In the genomic region with DNA sequence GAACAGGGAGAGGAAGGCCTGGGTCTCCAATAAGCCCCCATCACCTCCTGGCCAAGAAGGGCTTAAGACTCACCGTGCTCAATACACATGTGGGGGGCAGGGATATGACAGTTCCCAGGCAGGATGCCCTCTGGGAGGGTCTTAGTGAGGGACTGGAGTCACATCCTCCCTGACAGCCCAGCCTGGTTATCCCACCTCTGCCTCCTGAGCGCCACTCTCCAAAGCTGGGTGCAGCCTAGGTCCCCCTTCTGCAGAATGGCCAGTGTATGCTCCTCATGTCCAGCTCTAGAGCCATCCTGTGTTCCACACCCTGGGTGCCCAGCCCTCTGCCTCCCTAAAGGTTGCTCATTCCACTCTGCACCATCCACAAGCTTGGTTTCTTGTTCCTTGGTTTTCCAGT, we compare ENCODE assay signal across 9 cellular contexts. TPM values are rescaled to one million over a fixed set of nuclear protein-coding genes. Genes with fewer than 3 reads are reported as not detected.
DNase-seq lines count a peak whose midpoint lies in the region; ATAC-seq and TF ChIP-seq lines count a peak whose summit lies in the region.
"Had no signal": no experiment of that assay in that cellular context is flagged by ENCODE, and none has a peak within 500 bp of the region (broad histone marks: within the 10 kb centered on the region; RNA-seq: fewer than 3 reads in every experiment).

No MANE protein-coding gene starts in this region.

- WGBS in IMR-90 (ENCODE audit: extremely low coverage in 2 of 2, insufficient read length in 1 of 2), 2 experiments: no CpG with 5 or more reads among the region's 2 CpGs
- WGBS in trophoblast cell (ENCODE audit: extremely low coverage, insufficient coverage, insufficient read length): no CpG with 5 or more reads among the region's 2 CpGs

- intact Hi-C loops in IMR-90 (cut with micrococcal nuclease): no loop called here
- intact Hi-C loops in dorsolateral prefrontal cortex (cut with DNase I): no loop called here

- peaks cover 0 to 13% (median 10%) of the 10 kb centered on the region in 11 experiments; a peak in 13 of 22 replicates for H3K36me3 ChIP-seq in BLaER1 treated with 17β-estradiol and CSF1 and Interleukin-3, amounts not matched to agents 10 nM and 100 nM
- H3K36me3 ChIP-seq in IMR-90 (ENCODE audit: control insufficient read depth, insufficient read depth, low read length) (peaks cover 7% of the 10 kb centered on the region), trophoblast cell (ENCODE audit: control insufficient read depth in 1 of 2, insufficient read depth in 2 of 2, low read length in 2 of 2) (peaks cover 7 to 9% of the 10 kb centered on the region in 2 experiments)

- peak overlapping the region; percentile 85 to 99 (median 98); a peak in 21 of 22 replicates for H3K4me2 ChIP-seq in BLaER1 treated with 17β-estradiol and CSF1 and Interleukin-3, amounts not matched to agents 10 nM and 100 nM
- H3K4me2 ChIP-seq in IMR-90 (ENCODE audit: low read depth, low read length) (no peak overlapping the region), trophoblast cell (ENCODE audit: low read length) (no peak overlapping the region)

- H3K27me3 ChIP-seq in BLaER1 treated with 17β-estradiol and CSF1 and Interleukin-3, amounts not matched to agents 10 nM and 100 nM: no peaks in the 10 kb centered on the region; a peak in 1 of 22 replicates
- H3K27me3 ChIP-seq in IMR-90 (ENCODE audit: control insufficient read depth, insufficient read depth, low read length): no peaks in the 10 kb centered on the region
- no peaks in the 10 kb centered on the region for H3K27me3 ChIP-seq in dorsolateral prefrontal cortex
- no peaks in the 10 kb centered on the region for H3K27me3 ChIP-seq in trophoblast cell (ENCODE audit: insufficient read depth, low read length)
- H3K27me3 ChIP-seq: foreskin keratinocyte had no signal

- BruUV-seq in IMR-90 (replicated peaks; lab: Mats Ljungman, UMichigan): no TSS peak

- peak overlapping the region in 2 of 11 experiments; percentile 86 to 89; a peak in 2 of 22 replicates for H3K9ac ChIP-seq in BLaER1 treated with 17β-estradiol and CSF1 and Interleukin-3, amounts not matched to agents 10 nM and 100 nM
- H3K9ac ChIP-seq in IMR-90 (ENCODE audit: low read depth, low read length): no peak overlapping the region
- no peak overlapping the region for H3K9ac ChIP-seq in trophoblast cell (ENCODE audit: low read length)

- H2AK5ac ChIP-seq in IMR-90 (ENCODE audit: low read depth, low read length): peak overlapping the region; percentile 80
- peak overlapping the region; percentile 42 for H2AK5ac ChIP-seq in trophoblast cell (ENCODE audit: low read length)

- H4K91ac ChIP-seq in IMR-90 (ENCODE audit: insufficient read depth, low read depth, low read length) (no peak overlapping the region; the same call in 1 of the 2 replicates), trophoblast cell (ENCODE audit: low read depth, low read length) (peak overlapping the region; percentile 86)

- H3K4me1 ChIP-seq in BLaER1 treated with 17β-estradiol and CSF1 and Interleukin-3, amounts not matched to agents 10 nM and 100 nM: peaks cover 62 to 91% (median 77%) of the 10 kb centered on the region in 10 experiments
- H3K4me1 ChIP-seq in IMR-90 (ENCODE audit: control insufficient read depth, insufficient read depth, low read length) (peaks cover 14% of the 10 kb centered on the region), trophoblast cell (ENCODE audit: control insufficient read depth in 1 of 2, insufficient read depth in 2 of 2, low read length in 2 of 2) (peaks cover 32 to 44% of the 10 kb centered on the region in 2 experiments)

- no peak for TF ChIP-seq POLR2A in IMR-90 (IDR thresholded peaks at IDR 0.05; ENCODE audit: low read depth, low read length)

- H3K79me1 ChIP-seq in IMR-90 (ENCODE audit: low read depth in 1 of 2, low read length in 2 of 2): peaks cover 13 to 43% of the 10 kb centered on the region in 2 experiments; a peak in 3 of 4 replicates
- peaks cover 29% of the 10 kb centered on the region for H3K79me1 ChIP-seq in trophoblast cell (ENCODE audit: low read length)

- no peaks in the 10 kb centered on the region for H3K27me3 Mint-ChIP-seq in stimulated activated naive B cell treated with anti-CD40 and anti-IgM and Interleukin-4, amounts not matched to agents 10 μg/mL and 1 μg/mL and 100 μg/mL, for 72 hours

- peaks cover 13% of the 10 kb centered on the region for H3K79me2 ChIP-seq in trophoblast cell (ENCODE audit: control insufficient read depth, insufficient read depth, low read length, poor library complexity)

- H3K9me3 ChIP-seq in BLaER1 treated with 17β-estradiol and CSF1 and Interleukin-3, amounts not matched to agents 10 nM and 100 nM (replicated peaks in 1 of 11): no peaks in the 10 kb centered on the region
- H3K9me3 ChIP-seq in IMR-90 (ENCODE audit: control insufficient read depth, insufficient read depth, low read length): no peaks in the 10 kb centered on the region
- peaks cover 2% of the 10 kb centered on the region for H3K9me3 ChIP-seq in trophoblast cell (ENCODE audit: insufficient read depth, low read depth, low read length)

- H3K18ac ChIP-seq in IMR-90 (ENCODE audit: low read depth, low read length) (no peak overlapping the region), trophoblast cell (ENCODE audit: low read length) (peak overlapping the region; percentile 32)

- in situ Hi-C loops in IMR-90 (cut with MboI; ENCODE audit: low sequenced_read_pairs): no loop called here

- CTCF ChIA-PET in IMR-90 (lab: Yijun Ruan, JAX): interaction anchor here (0.7 kb wide), 1 partner anchor 39 kb away, joined by 3 read pairs; a partner anchor contains a TSS

- peak overlapping the region; percentile 96 for H2AFZ ChIP-seq in IMR-90 (replicated peaks; ENCODE audit: low read length, poor library complexity)
- no peak overlapping the region for H2AFZ ChIP-seq in trophoblast cell (ENCODE audit: insufficient read depth, low read length, poor library complexity)

- H3K4ac ChIP-seq in IMR-90 (ENCODE audit: low read depth, low read length) (peak overlapping the region; percentile 97), trophoblast cell (ENCODE audit: low read depth, low read length) (no peak overlapping the region)

- 0 out of 2 replicates have a peak overlapping the region, but pooled peaks have one; percentile 45 for H2BK20ac ChIP-seq in IMR-90 (ENCODE audit: low read depth, low read length)

- DNase-seq in IMR-90: no peak
- DNase-seq in dorsolateral prefrontal cortex: no peak
- DNase-seq in trophoblast cell: no peak
- DNase-seq in central memory CD4-positive, alpha-beta T cell: no peak
- DNase-seq in stimulated activated naive B cell treated with anti-CD40 and anti-IgM and Interleukin-4, amounts not matched to agents 10 μg/mL and 1 μg/mL and 100 μg/mL, for 72 hours: no peak
- no peak for DNase-seq in DMS79 treated with DMSO at 0.1 percent for 48 hours (lab: John Stamatoyannopoulos, UW)
- DNase-seq: foreskin keratinocyte had no signal

- H2BK12ac ChIP-seq in trophoblast cell (ENCODE audit: low read length): peak overlapping the region; percentile 58

- ATAC-seq in IMR-90 (ENCODE audit: low read depth) (no peak), GM21786 (IDR thresholded peaks at IDR 0.05; ENCODE audit: unreplicated experiment) (no peak)
- ATAC-seq in stimulated activated naive B cell treated with anti-CD40 and anti-IgM and Interleukin-4, amounts not matched to agents 10 μg/mL and 1 μg/mL and 100 μg/mL, for 72 hours (replicated peaks): no peak
- ATAC-seq: foreskin keratinocyte had no signal

- POLR2A ChIA-PET in IMR-90 (lab: Charles Lee; ENCODE audit: unreplicated experiment): interaction anchor here (0.6 kb wide), 1 partner anchor 105 kb away, joined by 3 read pairs; no protein-coding TSS in a partner anchor

- 0 out of 3 replicates have a peak overlapping the region, but pooled peaks have one; percentile 88 for H2BK15ac ChIP-seq in IMR-90 (ENCODE audit: low read depth, low read length)

- no peak overlapping the region for H3K56ac ChIP-seq in IMR-90 (ENCODE audit: extremely low read depth, insufficient read depth, low read length)

- peak overlapping the region; percentile 45 for H2BK120ac ChIP-seq in IMR-90 (ENCODE audit: low read depth, low read length)
- H2BK120ac ChIP-seq in trophoblast cell (ENCODE audit: insufficient read depth, low read length, poor library complexity): no peak overlapping the region

- H3K14ac ChIP-seq in IMR-90 (replicated peaks; ENCODE audit: low read depth, low read length) (peak overlapping the region; percentile 57; the same call in 1 of the 2 replicates), trophoblast cell (ENCODE audit: low read length) (no peak overlapping the region)

- H4K12ac ChIP-seq in trophoblast cell (ENCODE audit: low read depth, low read length): no peak overlapping the region

- TF ChIP-seq RAD21 in IMR-90 (IDR thresholded peaks at IDR 0.05; ENCODE audit: low read length): no peak

- H3K9me1 ChIP-seq in IMR-90 (ENCODE audit: insufficient read depth, low read length): peaks cover 21% of the 10 kb centered on the region

- H3K4me1 Mint-ChIP-seq in stimulated activated naive B cell treated with anti-CD40 and anti-IgM and Interleukin-4, amounts not matched to agents 10 μg/mL and 1 μg/mL and 100 μg/mL, for 72 hours: peaks cover 12 to 44% of the 10 kb centered on the region in 2 donors

- TF ChIP-seq CTCF in IMR-90 (conservative IDR thresholded peaks at IDR 0.05; ENCODE audit: low read depth, low read length) (no peak), dorsolateral prefrontal cortex (IDR thresholded peaks at IDR 0.05 in 54 of 56, conservative IDR thresholded peaks at IDR 0.05 in 2 of 56; ENCODE audit: low read depth in 1 of 56, partially characterized antibody in 56 of 56) (no peak)

- no peaks in the 10 kb centered on the region for H3K9me3 Mint-ChIP-seq in stimulated activated naive B cell treated with anti-CD40 and anti-IgM and Interleukin-4, amounts not matched to agents 10 μg/mL and 1 μg/mL and 100 μg/mL, for 72 hours

- H4K20me1 ChIP-seq in BLaER1 treated with 17β-estradiol and CSF1 and Interleukin-3, amounts not matched to agents 10 nM and 100 nM: peaks cover 0 to 21% (median 0%) of the 10 kb centered on the region in 11 experiments; a peak in 4 of 22 replicates
- no peaks in the 10 kb centered on the region; the same call in 1 of the 2 replicates for H4K20me1 ChIP-seq in IMR-90 (ENCODE audit: insufficient read depth, low read length)

- H3K27ac ChIP-seq in BLaER1 treated with 17β-estradiol and CSF1 and Interleukin-3, amounts not matched to agents 10 nM and 100 nM: peak overlapping the region in 2 of 11 experiments; percentile 81 to 82; a peak in 3 of 22 replicates
- H3K27ac ChIP-seq in IMR-90 (ENCODE audit: insufficient read depth, low read length) (no peak overlapping the region), dorsolateral prefrontal cortex (peak overlapping the region in 38 of 59 donors; percentile 7 to 95 (median 88)), trophoblast cell (ENCODE audit: low read depth, low read length) (no peak overlapping the region)
- H3K27ac ChIP-seq: foreskin keratinocyte had no signal

- H3K36me3 Mint-ChIP-seq in stimulated activated naive B cell treated with anti-CD40 and anti-IgM and Interleukin-4, amounts not matched to agents 10 μg/mL and 1 μg/mL and 100 μg/mL, for 72 hours: no peaks in the 10 kb centered on the region

- peak overlapping the region; percentile 98 for H2AK9ac ChIP-seq in IMR-90 (replicated peaks; ENCODE audit: low read depth, low read length, poor library complexity)

- H3K23ac ChIP-seq in IMR-90 (ENCODE audit: low read depth, low read length) (peak overlapping the region; percentile 61; the same call in 1 of the 2 replicates), trophoblast cell (ENCODE audit: low read length) (no peak overlapping the region)

- dilution Hi-C loops in IMR-90 (cut with HindIII; ENCODE audit: low sequenced_read_pairs, unreplicated experiment): no loop called here

- H4K8ac ChIP-seq in IMR-90 (ENCODE audit: low read depth in 2 of 2, low read length in 2 of 2): peak overlapping the region; percentile 86 to 100; a peak in 3 of 4 replicates
- H4K8ac ChIP-seq in trophoblast cell (ENCODE audit: low read depth, low read length): peak overlapping the region; percentile 3

- H3K27ac Mint-ChIP-seq in stimulated activated naive B cell treated with anti-CD40 and anti-IgM and Interleukin-4, amounts not matched to agents 10 μg/mL and 1 μg/mL and 100 μg/mL, for 72 hours: no peak overlapping the region

- peak overlapping the region in 1 of 2 donors; percentile 9 for H3K4me3 Mint-ChIP-seq in stimulated activated naive B cell treated with anti-CD40 and anti-IgM and Interleukin-4, amounts not matched to agents 10 μg/mL and 1 μg/mL and 100 μg/mL, for 72 hours

- peak overlapping the region in 3 of 10 experiments; percentile 72 to 88 (median 83); a peak in 2 of 20 replicates for H3K4me3 ChIP-seq in BLaER1 treated with 17β-estradiol and CSF1 and Interleukin-3, amounts not matched to agents 10 nM and 100 nM
- H3K4me3 ChIP-seq in IMR-90 (ENCODE audit: insufficient read depth, low read depth, low read length): no peak overlapping the region
- H3K4me3 ChIP-seq in dorsolateral prefrontal cortex: peak overlapping the region in 5 of 59 donors; percentile 74 to 79 (median 78)
- H3K4me3 ChIP-seq in trophoblast cell (ENCODE audit: low read depth, low read length): no peak overlapping the region

- no peak overlapping the region for H4K5ac ChIP-seq in IMR-90 (ENCODE audit: low read depth, low read length)

- H2BK5ac ChIP-seq in IMR-90 (ENCODE audit: low read depth, low read length, poor library complexity, severe bottlenecking) (no peak overlapping the region), trophoblast cell (ENCODE audit: low read depth, low read length, poor library complexity) (no peak overlapping the region)

RNA-seq across cellular contexts. Expression of a gene that starts 1.2 kb away (rescaled TPM):
- 82.3 and 88.6 TPM in 2 replicates for total RNA-seq in IMR-90 (2012; rRNA removed)
- 162 and 181 TPM in 2 replicates for polyA plus RNA-seq in IMR-90 (2012; rRNA removed)
- polyA plus RNA-seq in IMR-90 (2012; cell fraction: cytosol; rRNA removed): 139 and 294 TPM in 2 replicates
- polyA plus RNA-seq in IMR-90 (2012; cell fraction: nucleus; rRNA removed; ENCODE audit: low replicate concordance): 81.3 and 139 TPM in 2 replicates
- total RNA-seq in dorsolateral prefrontal cortex: 100 to 1,000 TPM in 56 of 120 experiments, 10 to 100 TPM in 64; 71.6 to 162 (median 99.2) TPM
- polyA plus RNA-seq in trophoblast cell (2013): 314 and 318 TPM in 2 replicates

RNA-seq across cellular contexts. Expression of a gene that starts 51.5 kb away (rescaled TPM):
- total RNA-seq in IMR-90 (2012; rRNA removed) (16.1 and 17.0 TPM in 2 replicates), dorsolateral prefrontal cortex (10 to 100 TPM in 99 of 120 experiments, 1 to 10 TPM in 21; 5.9 to 24.4 (median 12.7) TPM)
- 14.8 and 16.9 TPM in 2 replicates for polyA plus RNA-seq in IMR-90 (2012; rRNA removed)
- 11.1 and 15.7 TPM in 2 replicates for polyA plus RNA-seq in IMR-90 (2012; cell fraction: cytosol; rRNA removed)
- 53.9 and 57.6 TPM in 2 replicates for polyA plus RNA-seq in IMR-90 (2012; cell fraction: nucleus; rRNA removed; ENCODE audit: low replicate concordance)
- 18.7 TPM in 2 replicates for polyA plus RNA-seq in trophoblast cell (2013)

RNA-seq across cellular contexts. Expression of a gene that starts 58.4 kb away (rescaled TPM):
- 0.54 and 0.56 TPM in 2 replicates for total RNA-seq in IMR-90 (2012; rRNA removed)
- polyA plus RNA-seq in IMR-90 (2012; rRNA removed): 2.3 and 2.7 TPM in 2 replicates
- polyA plus RNA-seq in IMR-90 (2012; cell fraction: cytosol; rRNA removed): 0.56 and 1.4 TPM in 2 replicates
- polyA plus RNA-seq in IMR-90 (2012; cell fraction: nucleus; rRNA removed; ENCODE audit: low replicate concordance): 19.4 and 40.3 TPM in 2 replicates
- total RNA-seq in dorsolateral prefrontal cortex: 1 to 10 TPM in 3 of 120 experiments, under 1 TPM in 39, not detected in 78; 0.31 to 2.3 (median 0.45) TPM
- polyA plus RNA-seq in trophoblast cell (2013): 1.4 and 1.7 TPM in 2 replicates

RNA-seq across cellular contexts. Expression of a gene that starts 58.6 kb away (rescaled TPM):
- total RNA-seq in IMR-90 (2012; rRNA removed) (7.2 and 10.8 TPM in 2 replicates), dorsolateral prefrontal cortex (10 to 100 TPM in 5 of 120 experiments, 1 to 10 TPM in 115; 3.5 to 10.4 (median 6.0) TPM)
- 6.8 and 7.2 TPM in 2 replicates for polyA plus RNA-seq in IMR-90 (2012; rRNA removed)
- polyA plus RNA-seq in IMR-90 (2012; cell fraction: cytosol; rRNA removed): 3.8 and 4.0 TPM in 2 replicates
- 8.2 and 14.4 TPM in 2 replicates for polyA plus RNA-seq in IMR-90 (2012; cell fraction: nucleus; rRNA removed; ENCODE audit: low replicate concordance)
- polyA plus RNA-seq in trophoblast cell (2013): 9.1 and 9.8 TPM in 2 replicates

Comparison
In these comparisons a context has a peak if more than half of its experiments do, and no peak if none do; other contexts are left out.
1. H3K27ac ChIP-seq: peak in dorsolateral prefrontal cortex (38 of 59); none in IMR-90 (single experiment) and trophoblast cell (single experiment).
2. H3K4me2 ChIP-seq: peak in BLaER1 treated with 17β-estradiol and CSF1 and Interleukin-3, amounts not matched to agents 10 nM and 100 nM (11 of 11); none in IMR-90 (single experiment) and trophoblast cell (single experiment).